24 cellular contexts compared by ENCODE assay signal in genomic region chr3:115388166-115388565, GRCh38.
DNase-seq lines count a peak whose midpoint lies in the region; ATAC-seq, FAIRE-seq and TF ChIP-seq lines count a peak whose summit lies in the region.
"Had no signal": no experiment of that assay in that cellular context is flagged by ENCODE, and none has a peak within 500 bp of the region (broad histone marks: within the 10 kb centered on the region; RNA-seq: fewer than 3 reads in every experiment).

No MANE protein-coding gene starts in this region.

- TF ChIP-seq EP300 in HepG2 (IDR thresholded peaks at IDR 0.05; ENCODE audit: low read depth in 2 of 2, low read length in 2 of 2) (no peak), HepG2 (CRISPR knock-in tag; IDR thresholded peaks at IDR 0.05; ENCODE audit: borderline replicate concordance) (no peak)

- CTCF ChIA-PET in HepG2 (lab: Yijun Ruan, JAX; ENCODE audit: low intra/inter-chr PET ratio, low total read pairs), result no interaction called here

- intact Hi-C loops in left ventricle myocardium superior (cut with micrococcal nuclease) (no loop called here), HepG2 (cut with micrococcal nuclease; ENCODE audit: unreplicated experiment) (no loop called here), vagina (cut with DNase I) (no loop called here)

- 0% methylated on average over 1 of the region's 1 CpG for WGBS in HepG2 (ENCODE audit: low lambda C conversion rate)

- no peaks in the 10 kb centered on the region for H3K27me3 Mint-ChIP-seq in osteocyte (ENCODE audit: unreplicated experiment)
- H3K27me3 Mint-ChIP-seq: activated CD8-positive, alpha-beta T cell treated with anti-CD3 and anti-CD28 coated beads for 36 hours; activated T-cell treated with anti-CD3 and anti-CD28 coated beads, Interleukin-2, amount 50 U/mL, for 24 hours had no signal

- FAIRE-seq in HepG2 (lab: Jason Lieb, UNC), result no peak

- H3K4me2 ChIP-seq in HepG2 (ENCODE audit: low read depth, low read length), result no peak overlapping the region

- no peaks in the 10 kb centered on the region for H3K27me3 ChIP-seq in HepG2 (ENCODE audit: control insufficient read depth in 1 of 2, insufficient read depth in 2 of 2, low read length in 2 of 2)
- H3K27me3 ChIP-seq in vagina, result no peaks in the 10 kb centered on the region
- H3K27me3 ChIP-seq: cardiac muscle cell, Peyer's patch, spleen had no signal

- H3K79me2 ChIP-seq in HepG2 (ENCODE audit: insufficient read depth, low read length), result no peaks in the 10 kb centered on the region

- no peak for TF ChIP-seq CTCF in choroid plexus epithelial cell (conservative IDR thresholded peaks at IDR 0.05; ENCODE audit: low read depth, low read length)
- no peak for TF ChIP-seq CTCF in osteocyte (IDR thresholded peaks at IDR 0.05)
- TF ChIP-seq CTCF in omental fat pad (IDR thresholded peaks at IDR 0.05), result no peak
- TF ChIP-seq CTCF in HepG2 (CRISPR knock-in tag; IDR thresholded peaks at IDR 0.05), result no peak
- no peak for TF ChIP-seq CTCF in vagina (IDR thresholded peaks at IDR 0.05)

- H3K27ac ChIP-seq in HepG2 (ENCODE audit: extremely low read length, insufficient read depth, low read length) (no peak overlapping the region), vagina (no peak overlapping the region)
- H3K27ac ChIP-seq: cardiac muscle cell, Peyer's patch, SK-N-MC, spleen had no signal

- peaks cover 29% of the 10 kb centered on the region for H3K4me1 Mint-ChIP-seq in osteocyte (ENCODE audit: unreplicated experiment)
- H3K4me1 Mint-ChIP-seq: activated B cell treated with CpG ODN at 0.5 μM for 24 hours; CD4-positive, CD25-positive, alpha-beta regulatory T cell; naive B cell had no signal

- DNase-seq in GM04503 (ENCODE audit: low read depth), result peak; percentile 3
- peak; percentile 23 for DNase-seq in choroid plexus epithelial cell (ENCODE audit: low read depth)
- no peak for DNase-seq in left ventricle myocardium superior
- no peak for DNase-seq in osteocyte (ENCODE audit: extremely low spot score, unreplicated experiment)
- no peak for DNase-seq in omental fat pad (ENCODE audit: low spot score)
- no peak for DNase-seq in HepG2 (ENCODE audit: low spot score)
- no peak for DNase-seq in vagina (ENCODE audit: extremely low spot score in 2 of 2)
- DNase-seq: ACHN; activated B cell treated with CpG ODN at 0.5 μM for 24 hours; activated CD8-positive, alpha-beta T cell treated with anti-CD3 and anti-CD28 coated beads for 36 hours; activated T-cell treated with anti-CD3 and anti-CD28 coated beads, Interleukin-2, amount 50 U/mL, for 24 hours; CD4-positive, CD25-positive, alpha-beta regulatory T cell; erythroblast; head of caudate nucleus; KBM-7; naive B cell; NCI-H2029; NCI-H446; Peyer's patch; posterior cingulate gyrus; spleen had no signal

- no peaks in the 10 kb centered on the region for H4K20me1 ChIP-seq in HepG2 (ENCODE audit: insufficient read depth, low read length)

- in situ Hi-C loops in HepG2 (cut with HindIII; ENCODE audit: extremely low pct_ligation_motif_present, low pct_unique_long_range_greater_than_20kb), result no loop called here

- no peak overlapping the region for H3K4me3 ChIP-seq in choroid plexus epithelial cell (ENCODE audit: low read depth, low read length)
- no peak overlapping the region for H3K4me3 ChIP-seq in HepG2 (replicated peaks in 1 of 3; ENCODE audit: insufficient read depth in 1 of 3, low read depth in 2 of 3, low read length in 3 of 3)
- peak overlapping the region in 1 of 2 donors; percentile 2 for H3K4me3 ChIP-seq in vagina
- H3K4me3 ChIP-seq: cardiac muscle cell, Peyer's patch, SK-N-MC, spleen had no signal

- H3K36me3 Mint-ChIP-seq in osteocyte (ENCODE audit: unreplicated experiment), result no peaks in the 10 kb centered on the region
- H3K36me3 Mint-ChIP-seq: CD4-positive, CD25-positive, alpha-beta regulatory T cell; naive B cell had no signal

- no TSS peak for BruUV-seq in HepG2 (replicated peaks; lab: Mats Ljungman, UMichigan)

- H3K4me1 ChIP-seq in HepG2 (ENCODE audit: insufficient read depth, low read length) (no peaks in the 10 kb centered on the region), vagina (peaks cover 6% of the 10 kb centered on the region)
- H3K4me1 ChIP-seq: Peyer's patch, spleen had no signal

- peak overlapping the region; percentile 35 for H3K27ac Mint-ChIP-seq in osteocyte (ENCODE audit: unreplicated experiment)
- H3K27ac Mint-ChIP-seq: activated B cell treated with CpG ODN at 0.5 μM for 24 hours; activated CD8-positive, alpha-beta T cell treated with anti-CD3 and anti-CD28 coated beads for 36 hours; activated T-cell treated with anti-CD3 and anti-CD28 coated beads, Interleukin-2, amount 50 U/mL, for 24 hours; CD4-positive, CD25-positive, alpha-beta regulatory T cell; naive B cell had no signal

- no peak overlapping the region for H3K9ac ChIP-seq in HepG2 (ENCODE audit: insufficient read depth, low read depth, low read length)

- H3K9me3 Mint-ChIP-seq in osteocyte (ENCODE audit: unreplicated experiment), result no peaks in the 10 kb centered on the region
- H3K9me3 Mint-ChIP-seq: activated B cell treated with CpG ODN at 0.5 μM for 24 hours; activated CD8-positive, alpha-beta T cell treated with anti-CD3 and anti-CD28 coated beads for 36 hours; activated T-cell treated with anti-CD3 and anti-CD28 coated beads, Interleukin-2, amount 50 U/mL, for 24 hours; naive B cell had no signal

- POLR2A ChIA-PET in HepG2 (lab: Yijun Ruan, JAX), result no interaction called here

- H3K36me3 ChIP-seq in HepG2 (replicated peaks in 1 of 2; ENCODE audit: control insufficient read depth in 1 of 2, insufficient read depth in 2 of 2, low read length in 2 of 2) (no peaks in the 10 kb centered on the region), vagina (no peaks in the 10 kb centered on the region)
- H3K36me3 ChIP-seq: cardiac muscle cell, Peyer's patch, spleen had no signal

- no peak overlapping the region for H3K4me3 Mint-ChIP-seq in osteocyte (ENCODE audit: unreplicated experiment)
- H3K4me3 Mint-ChIP-seq: activated B cell treated with CpG ODN at 0.5 μM for 24 hours; activated CD8-positive, alpha-beta T cell treated with anti-CD3 and anti-CD28 coated beads for 36 hours; activated T-cell treated with anti-CD3 and anti-CD28 coated beads, Interleukin-2, amount 50 U/mL, for 24 hours; CD4-positive, CD25-positive, alpha-beta regulatory T cell; naive B cell had no signal

- no peak for TF ChIP-seq RAD21 in HepG2 (CRISPR knock-in tag; IDR thresholded peaks at IDR 0.05)

- H3K9me3 ChIP-seq in HepG2 (ENCODE audit: low read length) (no peaks in the 10 kb centered on the region), vagina (no peaks in the 10 kb centered on the region)
- H3K9me3 ChIP-seq: Peyer's patch, spleen had no signal

- no peak for TF ChIP-seq POLR2A in HepG2 (IDR thresholded peaks at IDR 0.05; ENCODE audit: insufficient read depth in 1 of 2, low read depth in 2 of 2, low read length in 2 of 2)
- no peak for TF ChIP-seq POLR2A in vagina (IDR thresholded peaks at IDR 0.05)

- ATAC-seq in left ventricle myocardium superior (peak; percentile 97), omental fat pad (ENCODE audit: low FRiP score) (no peak), HepG2 (no peak), GM19035 (IDR thresholded peaks at IDR 0.05; ENCODE audit: unreplicated experiment) (no peak)
- ATAC-seq: activated CD8-positive, alpha-beta T cell treated with anti-CD3 and anti-CD28 coated beads for 36 hours had no signal

- no peak overlapping the region for H2AFZ ChIP-seq in HepG2 (ENCODE audit: low read length)

TF ChIP-seq in HepG2, 621 proteins besides CTCF, POLR2A, EP300 and RAD21 (continues in another document):
- TF ChIP-seq EHMT2 (IDR thresholded peaks at IDR 0.05; ENCODE audit: borderline replicate concordance, low read depth, low read length) (no peak), ZBTB34 (CRISPR knock-in tag; IDR thresholded peaks at IDR 0.05) (no peak), BHLHE40 (IDR thresholded peaks at IDR 0.05; ENCODE audit: low read length) (no peak), CREB1 (IDR thresholded peaks at IDR 0.05) (no peak), CREB1 (CRISPR knock-in tag; IDR thresholded peaks at IDR 0.05) (no peak)
- TF ChIP-seq, protein P1, sequence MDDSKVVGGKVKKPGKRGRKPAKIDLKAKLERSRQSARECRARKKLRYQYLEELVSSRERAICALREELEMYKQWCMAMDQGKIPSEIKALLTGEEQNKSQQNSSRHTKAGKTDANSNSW (CRISPR knock-in tag; IDR thresholded peaks at IDR 0.05; ENCODE audit: borderline replicate concordance), result no peak
- TF ChIP-seq, protein P2, sequence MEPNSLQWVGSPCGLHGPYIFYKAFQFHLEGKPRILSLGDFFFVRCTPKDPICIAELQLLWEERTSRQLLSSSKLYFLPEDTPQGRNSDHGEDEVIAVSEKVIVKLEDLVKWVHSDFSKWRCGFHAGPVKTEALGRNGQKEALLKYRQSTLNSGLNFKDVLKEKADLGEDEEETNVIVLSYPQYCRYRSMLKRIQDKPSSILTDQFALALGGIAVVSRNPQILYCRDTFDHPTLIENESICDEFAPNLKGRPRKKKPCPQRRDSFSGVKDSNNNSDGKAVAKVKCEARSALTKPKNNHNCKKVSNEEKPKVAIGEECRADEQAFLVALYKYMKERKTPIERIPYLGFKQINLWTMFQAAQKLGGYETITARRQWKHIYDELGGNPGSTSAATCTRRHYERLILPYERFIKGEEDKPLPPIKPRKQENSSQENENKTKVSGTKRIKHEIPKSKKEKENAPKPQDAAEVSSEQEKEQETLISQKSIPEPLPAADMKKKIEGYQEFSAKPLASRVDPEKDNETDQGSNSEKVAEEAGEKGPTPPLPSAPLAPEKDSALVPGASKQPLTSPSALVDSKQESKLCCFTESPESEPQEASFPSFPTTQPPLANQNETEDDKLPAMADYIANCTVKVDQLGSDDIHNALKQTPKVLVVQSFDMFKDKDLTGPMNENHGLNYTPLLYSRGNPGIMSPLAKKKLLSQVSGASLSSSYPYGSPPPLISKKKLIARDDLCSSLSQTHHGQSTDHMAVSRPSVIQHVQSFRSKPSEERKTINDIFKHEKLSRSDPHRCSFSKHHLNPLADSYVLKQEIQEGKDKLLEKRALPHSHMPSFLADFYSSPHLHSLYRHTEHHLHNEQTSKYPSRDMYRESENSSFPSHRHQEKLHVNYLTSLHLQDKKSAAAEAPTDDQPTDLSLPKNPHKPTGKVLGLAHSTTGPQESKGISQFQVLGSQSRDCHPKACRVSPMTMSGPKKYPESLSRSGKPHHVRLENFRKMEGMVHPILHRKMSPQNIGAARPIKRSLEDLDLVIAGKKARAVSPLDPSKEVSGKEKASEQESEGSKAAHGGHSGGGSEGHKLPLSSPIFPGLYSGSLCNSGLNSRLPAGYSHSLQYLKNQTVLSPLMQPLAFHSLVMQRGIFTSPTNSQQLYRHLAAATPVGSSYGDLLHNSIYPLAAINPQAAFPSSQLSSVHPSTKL (CRISPR knock-in tag; IDR thresholded peaks at IDR 0.05), result no peak

Comparison
In these comparisons a context has a peak if more than half of its experiments do, and no peak if none do; other contexts are left out.
1. DNase-seq: peak in GM04503 (single experiment) and choroid plexus epithelial cell (single experiment); none in left ventricle myocardium superior (single experiment), osteocyte (single experiment), omental fat pad (single experiment), HepG2 (single experiment) and vagina (0 of 2).